ENCODE assay signal across 1 cellular context in the genomic region with DNA sequence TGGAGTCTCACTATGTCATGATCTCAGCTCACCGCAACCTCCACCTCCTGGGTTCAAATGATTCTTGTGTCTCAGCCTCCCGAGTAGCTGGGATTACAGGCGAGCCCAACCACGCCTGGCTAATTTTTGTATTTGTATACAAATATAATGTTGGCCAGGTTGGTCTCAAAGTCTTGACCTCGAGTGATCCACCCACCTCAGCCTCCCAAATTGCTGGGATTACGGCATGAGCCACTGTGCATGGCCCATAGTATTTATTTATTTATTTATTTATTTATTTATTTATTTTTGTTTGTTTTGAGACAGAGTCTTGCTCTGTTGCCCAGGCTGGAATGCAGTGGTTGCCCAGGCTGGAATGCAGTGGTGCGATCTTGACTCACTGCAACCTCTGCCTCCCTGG.
TF ChIP-seq lines count a peak whose summit lies in the region.

No MANE protein-coding gene starts in this region.

TF ChIP-seq in A549, 52 proteins besides CTCF, POLR2A, EP300 and RAD21:
- peak; percentile 58 for TF ChIP-seq ZC3H11A (IDR thresholded peaks at IDR 0.05)
TF ChIP-seq in A549: peak in this region for 1; not testable (repeated sequence) for 51.
